In genomic region chr18:24613887-24614286, GRCh38 we compare ENCODE assay signal across 23 cellular contexts.
"Had no signal": no experiment of that assay in that cellular context is flagged by ENCODE, and none has a peak within 500 bp of the region (broad histone marks: within the 10 kb centered on the region; RNA-seq: fewer than 3 reads in every experiment).

No MANE protein-coding gene starts in this region.

- H3K9me3 ChIP-seq: heart left ventricle, mucosa of descending colon, sigmoid colon, stomach, suprapubic skin, tibial nerve had no signal

- H3K4me2 ChIP-seq: smooth muscle cell had no signal

- H3K4me1 ChIP-seq: heart left ventricle, sigmoid colon, stomach, suprapubic skin, tibial nerve had no signal

- H3K9me3 Mint-ChIP-seq: activated CD4-positive, alpha-beta T cell treated with anti-CD3 and anti-CD28 coated beads, Interleukin-2, amount 10 ng/mL, durations not matched to agents 7 days and 5 days; activated CD8-positive, alpha-beta T cell treated with anti-CD3 and anti-CD28 coated beads for 36 hours; activated naive CD8-positive, alpha-beta T cell treated with anti-CD3 and anti-CD28 coated beads, Interleukin-2, amount 50 U/mL, for 24 hours; memory B cell; stimulated activated memory B cell treated with anti-CD40 and anti-IgM and Interleukin-4, amounts not matched to agents 10 μg/mL and 1 μg/mL and 100 μg/mL, for 72 hours had no signal

- DNase-seq: activated CD4-positive, alpha-beta T cell treated with anti-CD3 and anti-CD28 coated beads, Interleukin-2, amount 10 ng/mL, durations not matched to agents 7 days and 5 days; activated CD4-positive, CD25-positive, alpha-beta regulatory T cell treated with anti-CD3 and anti-CD28 coated beads, Interleukin-2, amount 50 U/mL, for 72 hours; activated CD8-positive, alpha-beta memory T cell treated with anti-CD3 and anti-CD28 coated beads, Interleukin-2, amount 10 ng/mL, durations not matched to agents 7 days and 5 days; activated CD8-positive, alpha-beta T cell treated with anti-CD3 and anti-CD28 coated beads for 36 hours; activated effector memory CD4-positive, alpha-beta T cell treated with anti-CD3 and anti-CD28 coated beads, Interleukin-2, amount 50 U/mL, for 16 hours; activated naive CD4-positive, alpha-beta T cell treated with anti-CD3 and anti-CD28 coated beads, Interleukin-2, amount 50 U/mL, for 16 hours; activated naive CD8-positive, alpha-beta T cell treated with anti-CD3 and anti-CD28 coated beads, Interleukin-2, amount 50 U/mL, for 24 hours; activated T-cell treated with anti-CD3 and anti-CD28 coated beads for 4 hours; heart left ventricle; left colon; mucosa of descending colon; occipital lobe; sigmoid colon; stimulated activated CD4-positive, alpha-beta T cell treated with anti-CD3 and anti-CD28 coated beads, Interleukin-15, amount 100 ng/mL, for 24 hours; stomach; T-helper 9 cell had no signal

- H3K4me1 Mint-ChIP-seq: activated CD4-positive, alpha-beta T cell treated with anti-CD3 and anti-CD28 coated beads, Interleukin-2, amount 10 ng/mL, durations not matched to agents 7 days and 5 days; activated CD8-positive, alpha-beta memory T cell treated with anti-CD3 and anti-CD28 coated beads, Interleukin-2, amount 10 ng/mL, durations not matched to agents 7 days and 5 days; activated naive CD8-positive, alpha-beta T cell treated with anti-CD3 and anti-CD28 coated beads, Interleukin-2, amount 50 U/mL, for 24 hours; memory B cell; stimulated activated memory B cell treated with anti-CD40 and anti-IgM and Interleukin-4, amounts not matched to agents 10 μg/mL and 1 μg/mL and 100 μg/mL, for 72 hours had no signal

- H3K27ac ChIP-seq: cardiac muscle cell, epithelial cell of prostate, heart left ventricle, sigmoid colon, stomach, suprapubic skin, tibial nerve had no signal

- H3K4me3 Mint-ChIP-seq: activated CD4-positive, alpha-beta T cell treated with anti-CD3 and anti-CD28 coated beads, Interleukin-2, amount 10 ng/mL, durations not matched to agents 7 days and 5 days; activated CD8-positive, alpha-beta memory T cell treated with anti-CD3 and anti-CD28 coated beads, Interleukin-2, amount 10 ng/mL, durations not matched to agents 7 days and 5 days; activated CD8-positive, alpha-beta T cell treated with anti-CD3 and anti-CD28 coated beads for 36 hours; activated naive CD8-positive, alpha-beta T cell treated with anti-CD3 and anti-CD28 coated beads, Interleukin-2, amount 50 U/mL, for 24 hours; memory B cell; stimulated activated memory B cell treated with anti-CD40 and anti-IgM and Interleukin-4, amounts not matched to agents 10 μg/mL and 1 μg/mL and 100 μg/mL, for 72 hours had no signal

- H3K36me3 ChIP-seq: cardiac muscle cell, heart left ventricle, sigmoid colon, stomach, suprapubic skin, tibial nerve had no signal

- H3K36me3 Mint-ChIP-seq: activated CD8-positive, alpha-beta memory T cell treated with anti-CD3 and anti-CD28 coated beads, Interleukin-2, amount 10 ng/mL, durations not matched to agents 7 days and 5 days; memory B cell; stimulated activated memory B cell treated with anti-CD40 and anti-IgM and Interleukin-4, amounts not matched to agents 10 μg/mL and 1 μg/mL and 100 μg/mL, for 72 hours had no signal

- H3K27ac Mint-ChIP-seq: activated CD8-positive, alpha-beta memory T cell treated with anti-CD3 and anti-CD28 coated beads, Interleukin-2, amount 10 ng/mL, durations not matched to agents 7 days and 5 days; activated CD8-positive, alpha-beta T cell treated with anti-CD3 and anti-CD28 coated beads for 36 hours; activated naive CD8-positive, alpha-beta T cell treated with anti-CD3 and anti-CD28 coated beads, Interleukin-2, amount 50 U/mL, for 24 hours; memory B cell; stimulated activated memory B cell treated with anti-CD40 and anti-IgM and Interleukin-4, amounts not matched to agents 10 μg/mL and 1 μg/mL and 100 μg/mL, for 72 hours had no signal

- H3K27me3 Mint-ChIP-seq: activated CD8-positive, alpha-beta memory T cell treated with anti-CD3 and anti-CD28 coated beads, Interleukin-2, amount 10 ng/mL, durations not matched to agents 7 days and 5 days; activated CD8-positive, alpha-beta T cell treated with anti-CD3 and anti-CD28 coated beads for 36 hours; activated naive CD8-positive, alpha-beta T cell treated with anti-CD3 and anti-CD28 coated beads, Interleukin-2, amount 50 U/mL, for 24 hours; memory B cell; stimulated activated memory B cell treated with anti-CD40 and anti-IgM and Interleukin-4, amounts not matched to agents 10 μg/mL and 1 μg/mL and 100 μg/mL, for 72 hours had no signal

- ATAC-seq: activated CD8-positive, alpha-beta memory T cell treated with anti-CD3 and anti-CD28 coated beads, Interleukin-2, amount 10 ng/mL, durations not matched to agents 7 days and 5 days; activated CD8-positive, alpha-beta T cell treated with anti-CD3 and anti-CD28 coated beads for 36 hours; activated naive CD8-positive, alpha-beta T cell treated with anti-CD3 and anti-CD28 coated beads, Interleukin-2, amount 50 U/mL, for 24 hours; heart left ventricle; mucosa of descending colon; stimulated activated memory B cell treated with anti-CD40 and anti-IgM and Interleukin-4, amounts not matched to agents 10 μg/mL and 1 μg/mL and 100 μg/mL, for 72 hours had no signal

- H3K4me3 ChIP-seq: cardiac muscle cell, heart left ventricle, mucosa of descending colon, sigmoid colon, smooth muscle cell, stomach, suprapubic skin, tibial nerve had no signal

- H3K27me3 ChIP-seq: cardiac muscle cell, heart left ventricle, sigmoid colon, stomach, suprapubic skin, tibial nerve had no signal
